ENCODE assay signal across 6 cellular contexts in the genomic region with DNA sequence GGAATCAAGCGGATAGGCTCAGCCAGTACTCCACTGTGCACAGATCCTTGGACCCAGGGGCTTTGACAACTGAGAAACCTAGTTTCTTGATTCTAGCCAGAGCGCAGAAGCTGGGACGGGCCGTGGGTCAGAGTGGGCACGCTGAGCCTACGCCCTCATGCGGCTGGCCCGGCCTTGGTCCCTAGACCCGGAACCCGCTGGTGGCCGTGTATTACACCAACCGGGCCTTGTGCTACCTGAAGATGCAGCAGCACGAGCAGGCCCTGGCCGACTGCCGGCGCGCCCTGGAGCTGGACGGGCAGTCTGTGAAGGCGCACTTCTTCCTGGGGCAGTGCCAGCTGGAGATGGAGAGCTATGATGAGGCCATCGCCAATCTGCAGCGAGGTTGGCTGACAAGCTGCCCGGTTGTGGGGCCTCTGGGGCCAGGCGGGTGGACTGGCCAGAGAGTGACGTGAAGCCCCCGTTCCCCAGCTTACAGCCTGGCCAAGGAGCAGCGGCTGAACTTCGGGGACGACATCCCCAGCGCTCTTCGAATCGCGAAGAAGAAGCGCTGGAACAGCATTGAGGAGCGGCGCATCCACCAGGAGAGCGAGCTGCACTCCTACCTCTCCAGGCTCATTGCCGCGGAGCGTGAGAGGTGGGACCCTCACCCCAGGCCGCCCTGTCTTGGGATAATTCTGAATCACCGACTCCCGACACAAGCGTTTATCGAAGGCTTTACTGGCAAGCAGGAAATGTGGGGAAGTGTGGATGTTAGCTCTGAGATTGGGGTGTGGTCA. TPM values are rescaled to one million over a fixed set of nuclear protein-coding genes. Genes with fewer than 3 reads are reported as not detected.
DNase-seq lines count a peak whose midpoint lies in the region; ATAC-seq and TF ChIP-seq lines count a peak whose summit lies in the region.

No MANE protein-coding gene starts in this region.

- in situ Hi-C loops in GM13976 (cut with MboI; ENCODE audit: low sequenced_read_pairs, unreplicated experiment): no loop called here

- peaks cover 6% of the 10 kb centered on the region for H3K4me1 ChIP-seq in foreskin keratinocyte
- H3K4me1 ChIP-seq in tibial artery: peaks cover 3 to 71% (median 51%) of the 10 kb centered on the region in 4 donors

- peak overlapping the region; percentile 25 for H3K27ac ChIP-seq in foreskin keratinocyte
- peak overlapping the region; percentile 79 to 87 for H3K27ac ChIP-seq in tibial artery

- H3K27me3 ChIP-seq in foreskin keratinocyte (no peaks in the 10 kb centered on the region), tibial artery (peaks cover 0 to 8% of the 10 kb centered on the region in 2 donors)

- TF ChIP-seq CTCF in GM13976 (IDR thresholded peaks at IDR 0.05; ENCODE audit: borderline replicate concordance, control extremely low read depth, extremely low read depth, insufficient read depth, missing control alignments) (peak; percentile 12), foreskin keratinocyte (conservative IDR thresholded peaks at IDR 0.05) (peak; percentile 30), tibial artery (IDR thresholded peaks at IDR 0.05) (no peak)

- no peaks in the 10 kb centered on the region for H3K9me3 ChIP-seq in tibial artery

- ATAC-seq in foreskin keratinocyte: no peak
- ATAC-seq in GM21381 (IDR thresholded peaks at IDR 0.05; ENCODE audit: unreplicated experiment): no peak

- H3K36me3 ChIP-seq in tibial artery: peaks cover 17 to 32% (median 18%) of the 10 kb centered on the region in 3 donors

- DNase-seq in GM13976 (ENCODE audit: low spot score): no peak
- DNase-seq in RKO (ENCODE audit: low spot score): peak; percentile 87
- peak in 1 of 2 donors; percentile 44 for DNase-seq in foreskin keratinocyte
- no peak for DNase-seq in tibial artery
- DNase-seq in superior temporal gyrus (ENCODE audit: extremely low spot score): no peak

- peak overlapping the region; percentile 60 to 81 for H3K4me3 ChIP-seq in tibial artery

- intact Hi-C loops in tibial artery (cut with DNase I; ENCODE audit: low total_unique reads): no loop called here

RNA-seq across cellular contexts. Expression of gene STUB1, which starts 0.9 kb away (rescaled TPM):
- total RNA-seq in foreskin keratinocyte: 125 and 138 TPM in 2 replicates
- 167 and 172 TPM in 2 replicates for polyA plus RNA-seq in foreskin keratinocyte

RNA-seq across cellular contexts. Expression of gene JMJD8, which starts 3.0 kb away (rescaled TPM):
- 42.3 and 45.9 TPM in 2 replicates for total RNA-seq in foreskin keratinocyte
- 48.0 and 58.7 TPM in 2 replicates for polyA plus RNA-seq in foreskin keratinocyte

RNA-seq across cellular contexts. Expression of gene RHBDL1, which starts 5.7 kb away (rescaled TPM):
- total RNA-seq in foreskin keratinocyte: 1.3 and 2.0 TPM in 2 replicates
- polyA plus RNA-seq in foreskin keratinocyte: 1.6 and 3.0 TPM in 2 replicates

RNA-seq across cellular contexts. Expression of gene WDR24, which starts 9.0 kb away (rescaled TPM):
- total RNA-seq in foreskin keratinocyte: 7.9 and 8.2 TPM in 2 replicates
- 6.9 and 7.2 TPM in 2 replicates for polyA plus RNA-seq in foreskin keratinocyte

RNA-seq across cellular contexts. Expression of gene RHOT2, which starts 13.2 kb away (rescaled TPM):
- 70.3 and 75.5 TPM in 2 replicates for total RNA-seq in foreskin keratinocyte
- polyA plus RNA-seq in foreskin keratinocyte: 93.6 and 104 TPM in 2 replicates

Comparison
In these comparisons a context has a peak if more than half of its experiments do, and no peak if none do; other contexts are left out.
1. CTCF ChIP-seq: peak in GM13976 (single experiment) and foreskin keratinocyte (single experiment); none in tibial artery (0 of 2).